ENCODE assay signal across 27 cellular contexts in genomic region chr2:220079595-220079994, GRCh38.
DNase-seq lines count a peak whose midpoint lies in the region; ATAC-seq, FAIRE-seq and TF ChIP-seq lines count a peak whose summit lies in the region.
"Had no signal": no experiment of that assay in that cellular context is flagged by ENCODE, and none has a peak within 500 bp of the region (broad histone marks: within the 10 kb centered on the region; RNA-seq: fewer than 3 reads in every experiment).

No MANE protein-coding gene starts in this region.

- H3K4me1 ChIP-seq in GM12878 (ENCODE audit: control insufficient read depth, insufficient read depth, low read length) = no peaks in the 10 kb centered on the region
- H3K4me1 ChIP-seq in K562 (replicated peaks in 1 of 2; ENCODE audit: control insufficient read depth in 2 of 2, insufficient read depth in 2 of 2, low read length in 2 of 2) = no peaks in the 10 kb centered on the region
- H3K4me1 ChIP-seq in parathyroid adenoma = peaks cover 52% of the 10 kb centered on the region
- H3K4me1 ChIP-seq in thyroid gland = peaks cover 68 to 76% of the 10 kb centered on the region in 2 donors
- no peaks in the 10 kb centered on the region for H3K4me1 ChIP-seq in upper lobe of left lung
- H3K4me1 ChIP-seq: BE2C, BLaER1 had no signal

- BruUV-seq in GM12878 (replicated peaks; lab: Mats Ljungman, UMichigan) (no TSS peak), K562 (replicated peaks; lab: Mats Ljungman, UMichigan) (no TSS peak)

- no peaks in the 10 kb centered on the region for H3K4me1 Mint-ChIP-seq in natural killer cell
- H3K4me1 Mint-ChIP-seq in activated CD4-positive, alpha-beta T cell treated with anti-CD3 and anti-CD28 coated beads, Interleukin-2, amount 10 ng/mL, durations not matched to agents 24 days and 14 days = no peaks in the 10 kb centered on the region
- H3K4me1 Mint-ChIP-seq: CD14-positive monocyte; CD4-positive, alpha-beta memory T cell; CD4-positive, CD25-positive, alpha-beta regulatory T cell; CD8-positive, alpha-beta memory T cell had no signal

- TF ChIP-seq POLR2A in GM12878 (IDR thresholded peaks at IDR 0.05; ENCODE audit: low read depth, low read length) (no peak), K562 (conservative IDR thresholded peaks at IDR 0.05) (no peak), thyroid gland (IDR thresholded peaks at IDR 0.05) (no peak), upper lobe of left lung (IDR thresholded peaks at IDR 0.05) (no peak)

- H3K4me3 Mint-ChIP-seq in natural killer cell = no peak overlapping the region
- H3K4me3 Mint-ChIP-seq in activated CD4-positive, alpha-beta T cell treated with anti-CD3 and anti-CD28 coated beads, Interleukin-2, amount 10 ng/mL, durations not matched to agents 24 days and 14 days = no peak overlapping the region
- H3K4me3 Mint-ChIP-seq: CD14-positive monocyte; CD4-positive, alpha-beta memory T cell; CD8-positive, alpha-beta memory T cell had no signal

- no peaks in the 10 kb centered on the region for H3K36me3 ChIP-seq in GM12878 (ENCODE audit: control insufficient read depth in 2 of 2, insufficient read depth in 2 of 2, low read length in 1 of 2)
- H3K36me3 ChIP-seq in K562 (ENCODE audit: control insufficient read depth, insufficient read depth, low read length) = no peaks in the 10 kb centered on the region
- no peaks in the 10 kb centered on the region for H3K36me3 ChIP-seq in parathyroid adenoma (ENCODE audit: control insufficient read depth, insufficient read depth, low read length)
- no peaks in the 10 kb centered on the region for H3K36me3 ChIP-seq in thyroid gland
- H3K36me3 ChIP-seq in upper lobe of left lung = no peaks in the 10 kb centered on the region
- H3K36me3 ChIP-seq: BE2C, BLaER1 had no signal

- H3K27me3 ChIP-seq in GM12878 (replicated peaks in 1 of 2; ENCODE audit: control insufficient read depth in 2 of 2, insufficient read depth in 2 of 2, low read length in 1 of 2) (peaks cover 0 to 2% of the 10 kb centered on the region in 2 experiments; a peak in 1 of 4 replicates), K562 (ENCODE audit: control insufficient read depth in 2 of 2, insufficient read depth in 2 of 2, low read length in 2 of 2) (no peaks in the 10 kb centered on the region), parathyroid adenoma (ENCODE audit: control insufficient read depth, insufficient read depth, low read length) (no peaks in the 10 kb centered on the region), thyroid gland (no peaks in the 10 kb centered on the region), upper lobe of left lung (no peaks in the 10 kb centered on the region)
- H3K27me3 ChIP-seq: BLaER1 had no signal

- TF ChIP-seq CTCF in GM12878 (IDR thresholded peaks at IDR 0.05 in 2 of 3, conservative IDR thresholded peaks at IDR 0.05 in 1 of 3; ENCODE audit: control insufficient read depth in 2 of 3, extremely low read depth in 1 of 3, insufficient read depth in 1 of 3, low read depth in 3 of 3, low read length in 3 of 3) (no peak), K562 (IDR thresholded peaks at IDR 0.05 in 2 of 3, conservative IDR thresholded peaks at IDR 0.05 in 1 of 3; ENCODE audit: insufficient read depth in 2 of 3, low read depth in 1 of 3, low read length in 3 of 3) (no peak), parathyroid adenoma (IDR thresholded peaks at IDR 0.05) (no peak), thyroid gland (IDR thresholded peaks at IDR 0.05) (no peak), natural killer cell (IDR thresholded peaks at IDR 0.05) (no peak), upper lobe of left lung (IDR thresholded peaks at IDR 0.05) (no peak)

- DNase-seq in GM12878 (ENCODE audit: low read depth, low spot score) (no peak), K562 (ENCODE audit: extremely low read depth in 1 of 4, low spot score in 3 of 4) (no peak), thyroid gland (no peak), natural killer cell (no peak), upper lobe of left lung (no peak)
- DNase-seq in activated CD4-positive, alpha-beta T cell treated with anti-CD3 and anti-CD28 coated beads, Interleukin-2, amount 10 ng/mL, durations not matched to agents 24 days and 14 days = no peak
- DNase-seq: 8988T; ACHN; BE2C; C1 segment of cervical spinal cord; CD4-positive, alpha-beta memory T cell; CD4-positive, CD25-positive, alpha-beta regulatory T cell; CD8-positive, alpha-beta memory T cell; COR-L47; DMS 273 treated with DMSO at 0.1 percent for 48 hours; DMS153; DMS53; DMS79; DND-41; EL; GDM1 had no signal

- no peak overlapping the region for H3K4me2 ChIP-seq in GM12878 (ENCODE audit: control insufficient read depth, insufficient read depth)
- no peak overlapping the region for H3K4me2 ChIP-seq in K562 (ENCODE audit: insufficient read depth, low read length)
- no peak overlapping the region for H3K4me2 ChIP-seq in parathyroid adenoma (ENCODE audit: low read length)
- H3K4me2 ChIP-seq: BLaER1 had no signal

- POLR2A ChIA-PET in GM12878 (lab: Charles Lee) (no interaction called here), K562 (lab: Yijun Ruan, JAX) (no interaction called here)

- 0% methylated on average over 1 of the region's 1 CpG for WGBS in GM12878 (ENCODE audit: insufficient coverage, insufficient replicate concordance, low lambda C conversion rate, missing lambda C conversion rate)
- WGBS in K562 (ENCODE audit: insufficient coverage, low coverage, missing lambda C conversion rate) = no CpG with 5 or more reads among the region's 1 CpG
- 46 to 72% methylated on average over 1 of the region's 1 CpG for WGBS in thyroid gland, 2 donors
- WGBS in upper lobe of left lung, 2 donors = 62 to 79% methylated on average over 1 of the region's 1 CpG

- no peak for ATAC-seq in GM12878
- ATAC-seq in K562 = no peak
- no peak for ATAC-seq in natural killer cell
- ATAC-seq in upper lobe of left lung (ENCODE audit: low FRiP score in 2 of 2) = no peak

- CTCF ChIA-PET in GM12878 (lab: Yijun Ruan, JAX) (no interaction called here), K562 (lab: Yijun Ruan, JAX; ENCODE audit: low intra/inter-chr PET ratio) (no interaction called here)

- H3K9me3 Mint-ChIP-seq in natural killer cell = peaks cover 0 to 2% of the 10 kb centered on the region in 2 donors
- H3K9me3 Mint-ChIP-seq in activated CD4-positive, alpha-beta T cell treated with anti-CD3 and anti-CD28 coated beads, Interleukin-2, amount 10 ng/mL, durations not matched to agents 24 days and 14 days = no peaks in the 10 kb centered on the region
- H3K9me3 Mint-ChIP-seq: CD4-positive, CD25-positive, alpha-beta regulatory T cell had no signal

- H3K9ac ChIP-seq in GM12878 (ENCODE audit: control insufficient read depth, insufficient read depth, low read length) = no peak overlapping the region
- H3K9ac ChIP-seq in K562 (ENCODE audit: insufficient read depth in 1 of 2, low read depth in 2 of 2, low read length in 2 of 2) = no peak overlapping the region
- H3K9ac ChIP-seq in parathyroid adenoma = no peak overlapping the region
- H3K9ac ChIP-seq: BLaER1 had no signal

- intact Hi-C loops in GM12878 (cut with micrococcal nuclease; ENCODE audit: unreplicated experiment) = no loop called here
- intact Hi-C loops in K562 (cut with micrococcal nuclease) = no loop called here
- intact Hi-C loops in thyroid gland (cut with DNase I) = no loop called here
- intact Hi-C loops in natural killer cell (cut with micrococcal nuclease) = no loop called here
- intact Hi-C loops in activated CD4-positive, alpha-beta T cell treated with anti-CD3 and anti-CD28 coated beads, Interleukin-2, amount 10 ng/mL, durations not matched to agents 24 days and 14 days (cut with micrococcal nuclease) = no loop called here

- no peak for TF ChIP-seq RAD21 in GM12878 (IDR thresholded peaks at IDR 0.05; ENCODE audit: insufficient read depth, low read depth, low read length)
- TF ChIP-seq RAD21 in K562 (CRISPR knock-in tag; conservative IDR thresholded peaks at IDR 0.05 in 1 of 2, IDR thresholded peaks at IDR 0.05 in 1 of 2) = no peak

- H3K9me1 ChIP-seq in K562 (ENCODE audit: control insufficient read depth, insufficient read depth, low read length) = no peaks in the 10 kb centered on the region

- H4K20me1 ChIP-seq in GM12878 (ENCODE audit: control insufficient read depth, insufficient read depth) = no peaks in the 10 kb centered on the region
- H4K20me1 ChIP-seq in K562 (replicated peaks; ENCODE audit: control insufficient read depth, insufficient read depth, low read length) = no peaks in the 10 kb centered on the region
- H4K20me1 ChIP-seq: BLaER1 had no signal

- SMC1A ChIA-PET in GM12878 (lab: Charles Lee; ENCODE audit: uncharacterized antibody, unreplicated experiment) = no interaction called here

- H3K27me3 Mint-ChIP-seq in natural killer cell (ENCODE audit: low read depth in 2 of 2) = no peaks in the 10 kb centered on the region
- no peaks in the 10 kb centered on the region for H3K27me3 Mint-ChIP-seq in activated CD4-positive, alpha-beta T cell treated with anti-CD3 and anti-CD28 coated beads, Interleukin-2, amount 10 ng/mL, durations not matched to agents 24 days and 14 days
- H3K27me3 Mint-ChIP-seq: CD4-positive, CD25-positive, alpha-beta regulatory T cell had no signal

- TF ChIP-seq EP300 in GM12878 (IDR thresholded peaks at IDR 0.05; ENCODE audit: borderline replicate concordance in 1 of 2, control insufficient read depth in 1 of 2, low read depth in 2 of 2, low read length in 2 of 2) (no peak), K562 (IDR thresholded peaks at IDR 0.05; ENCODE audit: low read length) (no peak), upper lobe of left lung (IDR thresholded peaks at IDR 0.05) (no peak)

- no peaks in the 10 kb centered on the region for H3K9me3 ChIP-seq in GM12878 (replicated peaks; ENCODE audit: control insufficient read depth, insufficient read depth, low read length)
- H3K9me3 ChIP-seq in K562 (replicated peaks; ENCODE audit: control insufficient read depth, insufficient read depth, low read depth, low read length) = no peaks in the 10 kb centered on the region
- H3K9me3 ChIP-seq in parathyroid adenoma (ENCODE audit: control insufficient read depth, low read length) = no peaks in the 10 kb centered on the region
- H3K9me3 ChIP-seq in thyroid gland = no peaks in the 10 kb centered on the region
- no peaks in the 10 kb centered on the region for H3K9me3 ChIP-seq in upper lobe of left lung
- H3K9me3 ChIP-seq: BE2C, BLaER1 had no signal

- H3K4me3 ChIP-seq in GM12878 (no peak overlapping the region), K562 (no peak overlapping the region), parathyroid adenoma (ENCODE audit: low read depth, low read length) (no peak overlapping the region), thyroid gland (replicated peaks in 1 of 3) (no peak overlapping the region), upper lobe of left lung (no peak overlapping the region)
- H3K4me3 ChIP-seq: BLaER1 had no signal

- H3K27ac Mint-ChIP-seq in natural killer cell = no peak overlapping the region
- no peak overlapping the region for H3K27ac Mint-ChIP-seq in activated CD4-positive, alpha-beta T cell treated with anti-CD3 and anti-CD28 coated beads, Interleukin-2, amount 10 ng/mL, durations not matched to agents 24 days and 14 days
- H3K27ac Mint-ChIP-seq: CD4-positive, alpha-beta memory T cell; CD4-positive, CD25-positive, alpha-beta regulatory T cell; CD8-positive, alpha-beta memory T cell had no signal

- no peak overlapping the region for H2AFZ ChIP-seq in GM12878 (ENCODE audit: control insufficient read depth, low read depth, low read length)
- no peak overlapping the region for H2AFZ ChIP-seq in K562 (ENCODE audit: low read depth, low read length)
- no peak overlapping the region for H2AFZ ChIP-seq in parathyroid adenoma

- H3K27ac ChIP-seq in GM12878 (ENCODE audit: control insufficient read depth, insufficient read depth) (no peak overlapping the region), K562 (ENCODE audit: extremely low read depth, low read depth, low read length) (no peak overlapping the region), parathyroid adenoma (peak overlapping the region; percentile 73), thyroid gland (peak overlapping the region; percentile 75 to 94 (median 87)), upper lobe of left lung (no peak overlapping the region)
- H3K27ac ChIP-seq: BLaER1 had no signal

- H3K36me3 Mint-ChIP-seq in natural killer cell = no peaks in the 10 kb centered on the region
- H3K36me3 Mint-ChIP-seq in activated CD4-positive, alpha-beta T cell treated with anti-CD3 and anti-CD28 coated beads, Interleukin-2, amount 10 ng/mL, durations not matched to agents 24 days and 14 days (ENCODE audit: low read depth) = no peaks in the 10 kb centered on the region
- H3K36me3 Mint-ChIP-seq: CD14-positive monocyte; CD4-positive, alpha-beta memory T cell; CD4-positive, CD25-positive, alpha-beta regulatory T cell; CD8-positive, alpha-beta memory T cell had no signal

- RAD21 ChIA-PET in GM12878 (lab: Charles Lee; ENCODE audit: unreplicated experiment) = no interaction called here

- in situ Hi-C loops in GM12878 (cut with MboI) (no loop called here), K562 (cut with MboI) (no loop called here)

- H3K79me2 ChIP-seq in GM12878 (ENCODE audit: control insufficient read depth, insufficient read depth, low read length) (no peaks in the 10 kb centered on the region), K562 (ENCODE audit: control insufficient read depth, insufficient read depth, low read length) (no peaks in the 10 kb centered on the region), parathyroid adenoma (no peaks in the 10 kb centered on the region)

- FAIRE-seq in GM12878 (lab: Jason Lieb, UNC) = no peak
- FAIRE-seq in K562 (lab: Jason Lieb, UNC) = no peak
- FAIRE-seq: A204.1, GM12891, GM19239 had no signal

Comparison
In these comparisons a context has a peak if more than half of its experiments do, and no peak if none do; other contexts are left out.
1. H3K27ac ChIP-seq: peak in parathyroid adenoma (single experiment) and thyroid gland (3 of 3); none in GM12878 (single experiment), K562 (single experiment) and upper lobe of left lung (0 of 4).
2. Of the 99 proteins assayed by ChIP-seq in both K562 and GM12878: peak only in K562: none; only in GM12878: none; in both: RAD51; in neither: 98.